Comparison of ENCODE assay signal across 1 cellular context in the genomic region with DNA sequence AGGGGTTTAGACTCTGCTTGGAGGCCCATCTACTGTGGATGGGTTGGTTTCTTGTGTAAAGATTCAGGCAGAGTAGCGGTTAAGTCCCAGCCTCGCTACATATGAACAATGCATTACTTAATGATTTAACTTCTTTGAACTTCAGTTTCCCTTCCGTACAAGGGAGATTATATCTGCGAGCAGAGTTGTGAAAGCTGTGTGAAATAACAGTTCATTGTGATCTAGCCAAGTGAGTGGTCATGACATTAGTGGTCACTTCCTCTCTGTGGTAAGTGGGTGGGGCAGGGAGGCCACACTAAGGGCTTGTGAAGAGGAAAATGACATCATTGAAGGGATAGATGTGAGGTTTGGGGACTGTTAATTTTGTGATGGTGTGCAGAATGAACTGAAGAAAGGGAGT.
TF ChIP-seq lines count a peak whose summit lies in the region.

No MANE protein-coding gene starts in this region.

TF ChIP-seq in HepG2, 621 proteins besides CTCF, POLR2A, EP300 and RAD21 (continued from another document):
- TF ChIP-seq, protein P1, sequence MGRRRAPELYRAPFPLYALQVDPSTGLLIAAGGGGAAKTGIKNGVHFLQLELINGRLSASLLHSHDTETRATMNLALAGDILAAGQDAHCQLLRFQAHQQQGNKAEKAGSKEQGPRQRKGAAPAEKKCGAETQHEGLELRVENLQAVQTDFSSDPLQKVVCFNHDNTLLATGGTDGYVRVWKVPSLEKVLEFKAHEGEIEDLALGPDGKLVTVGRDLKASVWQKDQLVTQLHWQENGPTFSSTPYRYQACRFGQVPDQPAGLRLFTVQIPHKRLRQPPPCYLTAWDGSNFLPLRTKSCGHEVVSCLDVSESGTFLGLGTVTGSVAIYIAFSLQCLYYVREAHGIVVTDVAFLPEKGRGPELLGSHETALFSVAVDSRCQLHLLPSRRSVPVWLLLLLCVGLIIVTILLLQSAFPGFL (CRISPR knock-in tag; IDR thresholded peaks at IDR 0.05), result no peak
- TF ChIP-seq EHMT2 (IDR thresholded peaks at IDR 0.05; ENCODE audit: borderline replicate concordance, low read depth, low read length) (no peak), NFATC3 (CRISPR knock-in tag; IDR thresholded peaks at IDR 0.05) (no peak), ZBTB1 (CRISPR knock-in tag; IDR thresholded peaks at IDR 0.05; ENCODE audit: borderline replicate concordance) (no peak), YEATS4 (CRISPR knock-in tag; IDR thresholded peaks at IDR 0.05; ENCODE audit: borderline replicate concordance) (no peak), DNMT1 (CRISPR knock-in tag; IDR thresholded peaks at IDR 0.05) (no peak), GZF1 (CRISPR knock-in tag; IDR thresholded peaks at IDR 0.05) (no peak), PTBP1 (IDR thresholded peaks at IDR 0.05; ENCODE audit: low read depth, low read length, poor library complexity, severe bottlenecking) (no peak), KLF9 (CRISPR knock-in tag; IDR thresholded peaks at IDR 0.05; ENCODE audit: low read depth) (no peak), ZNF20 (CRISPR knock-in tag; IDR thresholded peaks at IDR 0.05) (no peak), ZNF777 (CRISPR knock-in tag; IDR thresholded peaks at IDR 0.05) (no peak), ZNF234 (CRISPR knock-in tag; conservative IDR thresholded peaks at IDR 0.05) (no peak), SIX4 (CRISPR knock-in tag; IDR thresholded peaks at IDR 0.05) (no peak), ZNF644 (CRISPR knock-in tag; IDR thresholded peaks at IDR 0.05; ENCODE audit: low read depth) (0 out of 2 replicates have a peak, but pooled peaks have one; percentile 21), ZNF850 (CRISPR knock-in tag; conservative IDR thresholded peaks at IDR 0.05) (no peak), ZNF431 (CRISPR knock-in tag; IDR thresholded peaks at IDR 0.05; ENCODE audit: borderline replicate concordance, low read depth) (no peak), ZBTB10 (CRISPR knock-in tag; IDR thresholded peaks at IDR 0.05; ENCODE audit: borderline replicate concordance) (no peak), AGO1 (IDR thresholded peaks at IDR 0.05; ENCODE audit: low read depth, low read length, poor library complexity, severe bottlenecking) (no peak), CBX1 (IDR thresholded peaks at IDR 0.05; ENCODE audit: low read depth) (no peak), MXD1 (CRISPR knock-in tag; IDR thresholded peaks at IDR 0.05) (no peak), IKZF4 (CRISPR knock-in tag; IDR thresholded peaks at IDR 0.05; ENCODE audit: borderline replicate concordance, low read depth, not compliant biosample characterization) (no peak), SMARCC2 (IDR thresholded peaks at IDR 0.05) (no peak), PAX8 (CRISPR knock-in tag; IDR thresholded peaks at IDR 0.05; ENCODE audit: borderline replicate concordance) (no peak), CEBPB (IDR thresholded peaks at IDR 0.05; ENCODE audit: borderline replicate concordance, low read depth, low read length) (peak; percentile 34; the same call in 1 of the 2 replicates), ZNF329 (CRISPR knock-in tag; IDR thresholded peaks at IDR 0.05; ENCODE audit: low read depth) (no peak), NRL (CRISPR knock-in tag; IDR thresholded peaks at IDR 0.05; ENCODE audit: borderline replicate concordance) (no peak), ELF4 (CRISPR knock-in tag; IDR thresholded peaks at IDR 0.05; ENCODE audit: borderline replicate concordance) (no peak), TBX2 (CRISPR knock-in tag; IDR thresholded peaks at IDR 0.05; ENCODE audit: borderline replicate concordance) (0 out of 2 replicates have a peak, but pooled peaks have one; percentile 40), FOXC1 (CRISPR knock-in tag; IDR thresholded peaks at IDR 0.05; ENCODE audit: borderline replicate concordance) (no peak), RARA (CRISPR knock-in tag; IDR thresholded peaks at IDR 0.05) (peak; percentile 26; the same call in 1 of the 2 replicates), RAD51 (IDR thresholded peaks at IDR 0.05; ENCODE audit: borderline replicate concordance) (no peak), DMAP1 (CRISPR knock-in tag; IDR thresholded peaks at IDR 0.05) (no peak), NKX3-1 (CRISPR knock-in tag; IDR thresholded peaks at IDR 0.05) (no peak)
- TF ChIP-seq, protein P2, sequence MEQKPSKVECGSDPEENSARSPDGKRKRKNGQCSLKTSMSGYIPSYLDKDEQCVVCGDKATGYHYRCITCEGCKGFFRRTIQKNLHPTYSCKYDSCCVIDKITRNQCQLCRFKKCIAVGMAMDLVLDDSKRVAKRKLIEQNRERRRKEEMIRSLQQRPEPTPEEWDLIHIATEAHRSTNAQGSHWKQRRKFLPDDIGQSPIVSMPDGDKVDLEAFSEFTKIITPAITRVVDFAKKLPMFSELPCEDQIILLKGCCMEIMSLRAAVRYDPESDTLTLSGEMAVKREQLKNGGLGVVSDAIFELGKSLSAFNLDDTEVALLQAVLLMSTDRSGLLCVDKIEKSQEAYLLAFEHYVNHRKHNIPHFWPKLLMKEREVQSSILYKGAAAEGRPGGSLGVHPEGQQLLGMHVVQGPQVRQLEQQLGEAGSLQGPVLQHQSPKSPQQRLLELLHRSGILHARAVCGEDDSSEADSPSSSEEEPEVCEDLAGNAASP (CRISPR knock-in tag; IDR thresholded peaks at IDR 0.05; ENCODE audit: borderline replicate concordance), result no peak
- TF ChIP-seq, protein P3, sequence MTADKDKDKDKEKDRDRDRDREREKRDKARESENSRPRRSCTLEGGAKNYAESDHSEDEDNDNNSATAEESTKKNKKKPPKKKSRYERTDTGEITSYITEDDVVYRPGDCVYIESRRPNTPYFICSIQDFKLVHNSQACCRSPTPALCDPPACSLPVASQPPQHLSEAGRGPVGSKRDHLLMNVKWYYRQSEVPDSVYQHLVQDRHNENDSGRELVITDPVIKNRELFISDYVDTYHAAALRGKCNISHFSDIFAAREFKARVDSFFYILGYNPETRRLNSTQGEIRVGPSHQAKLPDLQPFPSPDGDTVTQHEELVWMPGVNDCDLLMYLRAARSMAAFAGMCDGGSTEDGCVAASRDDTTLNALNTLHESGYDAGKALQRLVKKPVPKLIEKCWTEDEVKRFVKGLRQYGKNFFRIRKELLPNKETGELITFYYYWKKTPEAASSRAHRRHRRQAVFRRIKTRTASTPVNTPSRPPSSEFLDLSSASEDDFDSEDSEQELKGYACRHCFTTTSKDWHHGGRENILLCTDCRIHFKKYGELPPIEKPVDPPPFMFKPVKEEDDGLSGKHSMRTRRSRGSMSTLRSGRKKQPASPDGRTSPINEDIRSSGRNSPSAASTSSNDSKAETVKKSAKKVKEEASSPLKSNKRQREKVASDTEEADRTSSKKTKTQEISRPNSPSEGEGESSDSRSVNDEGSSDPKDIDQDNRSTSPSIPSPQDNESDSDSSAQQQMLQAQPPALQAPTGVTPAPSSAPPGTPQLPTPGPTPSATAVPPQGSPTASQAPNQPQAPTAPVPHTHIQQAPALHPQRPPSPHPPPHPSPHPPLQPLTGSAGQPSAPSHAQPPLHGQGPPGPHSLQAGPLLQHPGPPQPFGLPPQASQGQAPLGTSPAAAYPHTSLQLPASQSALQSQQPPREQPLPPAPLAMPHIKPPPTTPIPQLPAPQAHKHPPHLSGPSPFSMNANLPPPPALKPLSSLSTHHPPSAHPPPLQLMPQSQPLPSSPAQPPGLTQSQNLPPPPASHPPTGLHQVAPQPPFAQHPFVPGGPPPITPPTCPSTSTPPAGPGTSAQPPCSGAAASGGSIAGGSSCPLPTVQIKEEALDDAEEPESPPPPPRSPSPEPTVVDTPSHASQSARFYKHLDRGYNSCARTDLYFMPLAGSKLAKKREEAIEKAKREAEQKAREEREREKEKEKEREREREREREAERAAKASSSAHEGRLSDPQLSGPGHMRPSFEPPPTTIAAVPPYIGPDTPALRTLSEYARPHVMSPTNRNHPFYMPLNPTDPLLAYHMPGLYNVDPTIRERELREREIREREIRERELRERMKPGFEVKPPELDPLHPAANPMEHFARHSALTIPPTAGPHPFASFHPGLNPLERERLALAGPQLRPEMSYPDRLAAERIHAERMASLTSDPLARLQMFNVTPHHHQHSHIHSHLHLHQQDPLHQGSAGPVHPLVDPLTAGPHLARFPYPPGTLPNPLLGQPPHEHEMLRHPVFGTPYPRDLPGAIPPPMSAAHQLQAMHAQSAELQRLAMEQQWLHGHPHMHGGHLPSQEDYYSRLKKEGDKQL (CRISPR knock-in tag; IDR thresholded peaks at IDR 0.05; ENCODE audit: low read depth), result no peak
- TF ChIP-seq, protein P4, sequence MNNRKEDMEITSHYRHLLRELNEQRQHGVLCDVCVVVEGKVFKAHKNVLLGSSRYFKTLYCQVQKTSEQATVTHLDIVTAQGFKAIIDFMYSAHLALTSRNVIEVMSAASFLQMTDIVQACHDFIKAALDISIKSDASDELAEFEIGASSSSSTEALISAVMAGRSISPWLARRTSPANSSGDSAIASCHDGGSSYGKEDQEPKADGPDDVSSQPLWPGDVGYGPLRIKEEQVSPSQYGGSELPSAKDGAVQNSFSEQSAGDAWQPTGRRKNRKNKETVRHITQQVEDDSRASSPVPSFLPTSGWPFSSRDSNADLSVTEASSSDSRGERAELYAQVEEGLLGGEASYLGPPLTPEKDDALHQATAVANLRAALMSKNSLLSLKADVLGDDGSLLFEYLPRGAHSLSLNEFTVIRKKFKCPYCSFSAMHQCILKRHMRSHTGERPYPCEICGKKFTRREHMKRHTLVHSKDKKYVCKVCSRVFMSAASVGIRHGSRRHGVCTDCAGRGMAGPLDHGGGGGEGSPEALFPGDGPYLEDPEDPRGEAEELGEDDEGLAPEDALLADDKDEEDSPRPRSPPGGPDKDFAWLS (CRISPR knock-in tag; IDR thresholded peaks at IDR 0.05; ENCODE audit: borderline replicate concordance), result no peak
- TF ChIP-seq, protein P5, sequence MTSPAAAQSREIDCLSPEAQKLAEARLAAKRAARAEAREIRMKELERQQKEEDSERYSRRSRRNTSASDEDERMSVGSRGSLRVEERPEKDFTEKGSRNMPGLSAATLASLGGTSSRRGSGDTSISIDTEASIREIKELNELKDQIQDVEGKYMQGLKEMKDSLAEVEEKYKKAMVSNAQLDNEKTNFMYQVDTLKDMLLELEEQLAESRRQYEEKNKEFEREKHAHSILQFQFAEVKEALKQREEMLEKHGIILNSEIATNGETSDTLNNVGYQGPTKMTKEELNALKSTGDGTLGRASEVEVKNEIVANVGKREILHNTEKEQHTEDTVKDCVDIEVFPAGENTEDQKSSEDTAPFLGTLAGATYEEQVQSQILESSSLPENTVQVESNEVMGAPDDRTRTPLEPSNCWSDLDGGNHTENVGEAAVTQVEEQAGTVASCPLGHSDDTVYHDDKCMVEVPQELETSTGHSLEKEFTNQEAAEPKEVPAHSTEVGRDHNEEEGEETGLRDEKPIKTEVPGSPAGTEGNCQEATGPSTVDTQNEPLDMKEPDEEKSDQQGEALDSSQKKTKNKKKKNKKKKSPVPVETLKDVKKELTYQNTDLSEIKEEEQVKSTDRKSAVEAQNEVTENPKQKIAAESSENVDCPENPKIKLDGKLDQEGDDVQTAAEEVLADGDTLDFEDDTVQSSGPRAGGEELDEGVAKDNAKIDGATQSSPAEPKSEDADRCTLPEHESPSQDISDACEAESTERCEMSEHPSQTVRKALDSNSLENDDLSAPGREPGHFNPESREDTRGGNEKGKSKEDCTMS (CRISPR knock-in tag; conservative IDR thresholded peaks at IDR 0.05), result no peak
- TF ChIP-seq, protein P6, sequence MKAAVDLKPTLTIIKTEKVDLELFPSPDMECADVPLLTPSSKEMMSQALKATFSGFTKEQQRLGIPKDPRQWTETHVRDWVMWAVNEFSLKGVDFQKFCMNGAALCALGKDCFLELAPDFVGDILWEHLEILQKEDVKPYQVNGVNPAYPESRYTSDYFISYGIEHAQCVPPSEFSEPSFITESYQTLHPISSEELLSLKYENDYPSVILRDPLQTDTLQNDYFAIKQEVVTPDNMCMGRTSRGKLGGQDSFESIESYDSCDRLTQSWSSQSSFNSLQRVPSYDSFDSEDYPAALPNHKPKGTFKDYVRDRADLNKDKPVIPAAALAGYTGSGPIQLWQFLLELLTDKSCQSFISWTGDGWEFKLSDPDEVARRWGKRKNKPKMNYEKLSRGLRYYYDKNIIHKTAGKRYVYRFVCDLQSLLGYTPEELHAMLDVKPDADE (CRISPR knock-in tag; IDR thresholded peaks at IDR 0.05), result no peak
- TF ChIP-seq, protein P7, sequence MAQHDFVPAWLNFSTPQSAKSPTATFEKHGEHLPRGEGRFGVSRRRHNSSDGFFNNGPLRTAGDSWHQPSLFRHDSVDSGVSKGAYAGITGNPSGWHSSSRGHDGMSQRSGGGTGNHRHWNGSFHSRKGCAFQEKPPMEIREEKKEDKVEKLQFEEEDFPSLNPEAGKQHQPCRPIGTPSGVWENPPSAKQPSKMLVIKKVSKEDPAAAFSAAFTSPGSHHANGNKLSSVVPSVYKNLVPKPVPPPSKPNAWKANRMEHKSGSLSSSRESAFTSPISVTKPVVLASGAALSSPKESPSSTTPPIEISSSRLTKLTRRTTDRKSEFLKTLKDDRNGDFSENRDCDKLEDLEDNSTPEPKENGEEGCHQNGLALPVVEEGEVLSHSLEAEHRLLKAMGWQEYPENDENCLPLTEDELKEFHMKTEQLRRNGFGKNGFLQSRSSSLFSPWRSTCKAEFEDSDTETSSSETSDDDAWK (CRISPR knock-in tag; IDR thresholded peaks at IDR 0.05), result no peak
- TF ChIP-seq, protein P8, sequence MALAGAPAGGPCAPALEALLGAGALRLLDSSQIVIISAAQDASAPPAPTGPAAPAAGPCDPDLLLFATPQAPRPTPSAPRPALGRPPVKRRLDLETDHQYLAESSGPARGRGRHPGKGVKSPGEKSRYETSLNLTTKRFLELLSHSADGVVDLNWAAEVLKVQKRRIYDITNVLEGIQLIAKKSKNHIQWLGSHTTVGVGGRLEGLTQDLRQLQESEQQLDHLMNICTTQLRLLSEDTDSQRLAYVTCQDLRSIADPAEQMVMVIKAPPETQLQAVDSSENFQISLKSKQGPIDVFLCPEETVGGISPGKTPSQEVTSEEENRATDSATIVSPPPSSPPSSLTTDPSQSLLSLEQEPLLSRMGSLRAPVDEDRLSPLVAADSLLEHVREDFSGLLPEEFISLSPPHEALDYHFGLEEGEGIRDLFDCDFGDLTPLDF (CRISPR knock-in tag; IDR thresholded peaks at IDR 0.05), result no peak
